In the genomic region with DNA sequence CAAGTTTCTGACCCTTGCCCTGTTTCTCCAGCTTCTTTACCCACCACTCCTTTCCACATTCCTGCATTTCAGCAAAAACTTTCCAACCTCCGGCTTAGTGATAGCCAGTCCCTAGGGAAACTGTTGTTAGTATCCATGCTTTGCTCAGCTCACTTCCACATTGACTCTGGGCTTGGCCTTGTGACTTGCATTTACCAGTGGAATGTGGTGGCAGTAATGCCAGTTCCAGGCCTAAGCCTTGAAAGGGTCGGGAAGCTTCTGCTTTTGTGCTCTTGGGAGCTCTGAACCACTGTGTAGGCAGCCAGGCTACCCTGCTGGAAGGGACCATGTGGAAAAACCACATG, we compare ENCODE assay signal across 26 cellular contexts. TPM values are rescaled to one million over a fixed set of nuclear protein-coding genes. Genes with fewer than 3 reads are reported as not detected.
"Had no signal": no experiment of that assay in that cellular context is flagged by ENCODE, and none has a peak within 500 bp of the region (broad histone marks: within the 10 kb centered on the region; RNA-seq: fewer than 3 reads in every experiment).

No MANE protein-coding gene starts in this region.

- H3K4me1 Mint-ChIP-seq: activated B cell treated with CpG ODN at 0.5 μM for 24 hours; activated CD4-positive, alpha-beta T cell treated with anti-CD3 and anti-CD28 coated beads, Interleukin-2, amount 10 ng/mL, durations not matched to agents 7 days and 5 days; activated T-helper 17 cell treated with anti-CD3 and anti-CD28 coated beads, Interleukin-2, amount 50 U/mL, for 72 hours had no signal

- H3K9me3 Mint-ChIP-seq: activated CD4-positive, alpha-beta memory T cell treated with anti-CD3 and anti-CD28 coated beads for 36 hours; activated T-helper 17 cell treated with anti-CD3 and anti-CD28 coated beads, Interleukin-2, amount 50 U/mL, for 72 hours; T-helper 1 cell treated with Interleukin-12 subunit alpha and Interleukin-12 subunit beta and Interleukin-4 antibody, amounts not matched to agents 30 μg/mL and 1 μg/mL, for 36 hours had no signal

- H3K4me3 Mint-ChIP-seq: activated B cell treated with CpG ODN at 0.5 μM for 24 hours; activated CD4-positive, alpha-beta memory T cell treated with anti-CD3 and anti-CD28 coated beads for 36 hours; activated CD4-positive, alpha-beta T cell treated with anti-CD3 and anti-CD28 coated beads, Interleukin-2, amount 10 ng/mL, durations not matched to agents 7 days and 5 days; activated naive CD4-positive, alpha-beta T cell treated with anti-CD3 and anti-CD28 coated beads for 36 hours; activated naive CD8-positive, alpha-beta T cell; activated T-helper 17 cell treated with anti-CD3 and anti-CD28 coated beads, Interleukin-2, amount 50 U/mL, for 72 hours; T-helper 1 cell treated with Interleukin-12 subunit alpha and Interleukin-12 subunit beta and Interleukin-4 antibody, amounts not matched to agents 30 μg/mL and 1 μg/mL, for 36 hours had no signal

- H3K4me3 ChIP-seq: cardiac muscle cell, SJSA1 had no signal

- H3K27ac Mint-ChIP-seq: activated B cell treated with CpG ODN at 0.5 μM for 24 hours; activated CD4-positive, alpha-beta memory T cell treated with anti-CD3 and anti-CD28 coated beads for 36 hours; activated CD4-positive, alpha-beta T cell treated with anti-CD3 and anti-CD28 coated beads, Interleukin-2, amount 10 ng/mL, durations not matched to agents 7 days and 5 days; activated naive CD4-positive, alpha-beta T cell treated with anti-CD3 and anti-CD28 coated beads for 36 hours; activated naive CD8-positive, alpha-beta T cell; activated T-helper 17 cell treated with anti-CD3 and anti-CD28 coated beads, Interleukin-2, amount 50 U/mL, for 72 hours; T-helper 1 cell treated with Interleukin-12 subunit alpha and Interleukin-12 subunit beta and Interleukin-4 antibody, amounts not matched to agents 30 μg/mL and 1 μg/mL, for 36 hours had no signal

- ATAC-seq: activated T-helper 17 cell treated with anti-CD3 and anti-CD28 coated beads, Interleukin-2, amount 50 U/mL, for 72 hours; PC-3; SK-N-SH treated with all-trans-retinoic acid at 6 μM for 48 hours had no signal

- H3K27me3 ChIP-seq: cardiac muscle cell, SJSA1 had no signal

- H3K36me3 ChIP-seq: brain microvascular endothelial cell, cardiac muscle cell, SJSA1 had no signal

- H3K27ac ChIP-seq: brain microvascular endothelial cell, cardiac muscle cell, KMS-11, SJSA1 had no signal

- H3K9me3 ChIP-seq: SJSA1 had no signal

- FAIRE-seq: RCC 7860 had no signal

- H3K4me1 ChIP-seq: SJSA1 had no signal

- DNase-seq: activated B cell treated with CpG ODN at 0.5 μM for 24 hours; activated CD4-positive, alpha-beta memory T cell treated with anti-CD3 and anti-CD28 coated beads for 36 hours; activated CD4-positive, alpha-beta T cell treated with anti-CD3 and anti-CD28 coated beads, Interleukin-2, amount 10 ng/mL, durations not matched to agents 7 days and 5 days; activated CD8-positive, alpha-beta memory T cell treated with anti-CD3 and anti-CD28 coated beads for 24 hours; activated gamma-delta T cell; activated naive CD4-positive, alpha-beta T cell treated with anti-CD3 and anti-CD28 coated beads for 36 hours; activated T-cell treated with anti-CD3 and anti-CD28 coated beads for 4 hours; activated T-cell treated with anti-CD3 and anti-CD28 coated beads, Interleukin-2, amount 50 U/mL, for 48 hours; brain microvascular endothelial cell; cerebellar nuclear complex; NCI-H1092; NCI-H1417; NCI-H1694; NCI-H2029; NCI-H2107; NCI-H510A treated with DMSO at 0.1 percent for 48 hours; PC-3; SHP77 had no signal

- H3K36me3 Mint-ChIP-seq: activated CD4-positive, alpha-beta memory T cell treated with anti-CD3 and anti-CD28 coated beads for 36 hours; activated naive CD8-positive, alpha-beta T cell had no signal

- H3K9ac ChIP-seq: KMS-11 had no signal

RNA-seq across cellular contexts. Expression of gene KCNB1, which starts 14.7 kb away (rescaled TPM):
- total RNA-seq: activated B cell treated with CpG ODN at 0.5 μM for 24 hours; activated CD4-positive, alpha-beta memory T cell treated with anti-CD3 and anti-CD28 coated beads for 36 hours; activated naive CD4-positive, alpha-beta T cell treated with anti-CD3 and anti-CD28 coated beads for 36 hours; activated T-helper 17 cell treated with anti-CD3 and anti-CD28 coated beads, Interleukin-2, amount 50 U/mL, for 72 hours had no signal
